ENCODE assay signal across 1 cellular context in genomic region chr17:63476857-63477470, GRCh38.
TF ChIP-seq lines count a peak whose summit lies in the region.

ACE (plus strand) TSS chr17:63477061; CDS start chr17:63477095, 34 bp downstream.

TF ChIP-seq in HepG2, 621 proteins besides CTCF, POLR2A, EP300 and RAD21 (continued from another document and continues in another):
- TF ChIP-seq, protein P1, sequence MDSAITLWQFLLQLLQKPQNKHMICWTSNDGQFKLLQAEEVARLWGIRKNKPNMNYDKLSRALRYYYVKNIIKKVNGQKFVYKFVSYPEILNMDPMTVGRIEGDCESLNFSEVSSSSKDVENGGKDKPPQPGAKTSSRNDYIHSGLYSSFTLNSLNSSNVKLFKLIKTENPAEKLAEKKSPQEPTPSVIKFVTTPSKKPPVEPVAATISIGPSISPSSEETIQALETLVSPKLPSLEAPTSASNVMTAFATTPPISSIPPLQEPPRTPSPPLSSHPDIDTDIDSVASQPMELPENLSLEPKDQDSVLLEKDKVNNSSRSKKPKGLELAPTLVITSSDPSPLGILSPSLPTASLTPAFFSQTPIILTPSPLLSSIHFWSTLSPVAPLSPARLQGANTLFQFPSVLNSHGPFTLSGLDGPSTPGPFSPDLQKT (CRISPR knock-in tag; IDR thresholded peaks at IDR 0.05; ENCODE audit: borderline replicate concordance), result no peak
- TF ChIP-seq TERF1 (CRISPR knock-in tag; IDR thresholded peaks at IDR 0.05) (no peak), ZXDC (CRISPR knock-in tag; IDR thresholded peaks at IDR 0.05) (no peak), NFIC (IDR thresholded peaks at IDR 0.05; ENCODE audit: low read length) (no peak), FOSL1 (CRISPR knock-in tag; IDR thresholded peaks at IDR 0.05; ENCODE audit: borderline replicate concordance) (no peak), PRPF4 (IDR thresholded peaks at IDR 0.05; ENCODE audit: low read depth, low read length, poor library complexity, severe bottlenecking) (no peak), NFE2L1 (CRISPR knock-in tag; IDR thresholded peaks at IDR 0.05; ENCODE audit: borderline replicate concordance) (no peak), ZNF446 (CRISPR knock-in tag; IDR thresholded peaks at IDR 0.05) (0 out of 2 replicates have a peak, but pooled peaks have one; percentile 38), SAFB2 (CRISPR knock-in tag; IDR thresholded peaks at IDR 0.05; ENCODE audit: borderline replicate concordance, low read depth) (0 out of 2 replicates have a peak, but pooled peaks have one; percentile 52), NFYC (CRISPR knock-in tag; IDR thresholded peaks at IDR 0.05) (no peak), ZNF850 (CRISPR knock-in tag; conservative IDR thresholded peaks at IDR 0.05) (no peak), NFATC3 (CRISPR knock-in tag; IDR thresholded peaks at IDR 0.05) (no peak), ZNF557 (CRISPR knock-in tag; IDR thresholded peaks at IDR 0.05) (no peak), SALL1 (CRISPR knock-in tag; IDR thresholded peaks at IDR 0.05) (no peak; the same call in 1 of the 2 replicates), FOXA1 (IDR thresholded peaks at IDR 0.05) (no peak), FOXA1 (CRISPR knock-in tag; IDR thresholded peaks at IDR 0.05) (no peak), PLRG1 (conservative IDR thresholded peaks at IDR 0.05) (no peak), ZNF775 (CRISPR knock-in tag; IDR thresholded peaks at IDR 0.05; ENCODE audit: borderline replicate concordance) (no peak), SATB2 (CRISPR knock-in tag; IDR thresholded peaks at IDR 0.05) (no peak), MXI1 (IDR thresholded peaks at IDR 0.05; ENCODE audit: borderline replicate concordance, low read depth, low read length) (no peak), ZNF567 (CRISPR knock-in tag; IDR thresholded peaks at IDR 0.05; ENCODE audit: borderline replicate concordance) (no peak), ZNF598 (CRISPR knock-in tag; IDR thresholded peaks at IDR 0.05; ENCODE audit: borderline replicate concordance) (no peak), ETS1 (CRISPR knock-in tag; IDR thresholded peaks at IDR 0.05) (no peak), E2F2 (CRISPR knock-in tag; IDR thresholded peaks at IDR 0.05; ENCODE audit: borderline replicate concordance) (no peak), ZSCAN22 (CRISPR knock-in tag; IDR thresholded peaks at IDR 0.05) (no peak), ZNF570 (CRISPR knock-in tag; IDR thresholded peaks at IDR 0.05; ENCODE audit: borderline replicate concordance) (no peak), ZNF563 (CRISPR knock-in tag; IDR thresholded peaks at IDR 0.05) (peak; percentile 64; the same call in 1 of the 2 replicates), ZNF777 (CRISPR knock-in tag; IDR thresholded peaks at IDR 0.05) (no peak), HOXA3 (CRISPR knock-in tag; IDR thresholded peaks at IDR 0.05) (peak; percentile 29; the same call in 1 of the 2 replicates), ZNF318 (CRISPR knock-in tag; IDR thresholded peaks at IDR 0.05) (no peak), THRA (CRISPR knock-in tag; IDR thresholded peaks at IDR 0.05; ENCODE audit: borderline replicate concordance) (no peak), ZNF367 (CRISPR knock-in tag; IDR thresholded peaks at IDR 0.05; ENCODE audit: borderline replicate concordance) (no peak), SIN3B (IDR thresholded peaks at IDR 0.05; ENCODE audit: low read length) (no peak), ZNF337 (CRISPR knock-in tag; IDR thresholded peaks at IDR 0.05; ENCODE audit: borderline replicate concordance, low read depth) (no peak), NR2F1 (CRISPR knock-in tag; IDR thresholded peaks at IDR 0.05) (no peak), GATA4 (IDR thresholded peaks at IDR 0.05; ENCODE audit: borderline replicate concordance, low read depth) (no peak), MAF1 (CRISPR knock-in tag; IDR thresholded peaks at IDR 0.05; ENCODE audit: borderline replicate concordance) (no peak), HIVEP1 (CRISPR knock-in tag; IDR thresholded peaks at IDR 0.05) (no peak), KLF12 (CRISPR knock-in tag; IDR thresholded peaks at IDR 0.05; ENCODE audit: borderline replicate concordance) (no peak), RFX3 (CRISPR knock-in tag; IDR thresholded peaks at IDR 0.05) (no peak), SIN3A (IDR thresholded peaks at IDR 0.05; ENCODE audit: borderline replicate concordance, low read depth, low read length) (no peak), MXD4 (CRISPR knock-in tag; IDR thresholded peaks at IDR 0.05) (no peak), CHD2 (IDR thresholded peaks at IDR 0.05; ENCODE audit: low read depth, low read length) (no peak), RELA (CRISPR knock-in tag; IDR thresholded peaks at IDR 0.05) (no peak), SPEN (CRISPR knock-in tag; IDR thresholded peaks at IDR 0.05; ENCODE audit: low read depth) (0 out of 2 replicates have a peak, but pooled peaks have one; percentile 3), SRY (CRISPR knock-in tag; IDR thresholded peaks at IDR 0.05) (no peak), DNMT3B (CRISPR knock-in tag; conservative IDR thresholded peaks at IDR 0.05) (no peak), MAFK (conservative IDR thresholded peaks at IDR 0.05 in 1 of 2, IDR thresholded peaks at IDR 0.05 in 1 of 2; ENCODE audit: low read length in 2 of 2) (0 out of 4 replicates have a peak, but pooled peaks of 1 of the 2 experiments have one; percentile 6)
- TF ChIP-seq, protein P2, sequence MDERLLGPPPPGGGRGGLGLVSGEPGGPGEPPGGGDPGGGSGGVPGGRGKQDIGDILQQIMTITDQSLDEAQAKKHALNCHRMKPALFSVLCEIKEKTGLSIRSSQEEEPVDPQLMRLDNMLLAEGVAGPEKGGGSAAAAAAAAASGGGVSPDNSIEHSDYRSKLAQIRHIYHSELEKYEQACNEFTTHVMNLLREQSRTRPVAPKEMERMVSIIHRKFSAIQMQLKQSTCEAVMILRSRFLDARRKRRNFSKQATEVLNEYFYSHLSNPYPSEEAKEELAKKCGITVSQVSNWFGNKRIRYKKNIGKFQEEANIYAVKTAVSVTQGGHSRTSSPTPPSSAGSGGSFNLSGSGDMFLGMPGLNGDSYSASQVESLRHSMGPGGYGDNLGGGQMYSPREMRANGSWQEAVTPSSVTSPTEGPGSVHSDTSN (CRISPR knock-in tag; IDR thresholded peaks at IDR 0.05), result no peak
- TF ChIP-seq, protein P3, sequence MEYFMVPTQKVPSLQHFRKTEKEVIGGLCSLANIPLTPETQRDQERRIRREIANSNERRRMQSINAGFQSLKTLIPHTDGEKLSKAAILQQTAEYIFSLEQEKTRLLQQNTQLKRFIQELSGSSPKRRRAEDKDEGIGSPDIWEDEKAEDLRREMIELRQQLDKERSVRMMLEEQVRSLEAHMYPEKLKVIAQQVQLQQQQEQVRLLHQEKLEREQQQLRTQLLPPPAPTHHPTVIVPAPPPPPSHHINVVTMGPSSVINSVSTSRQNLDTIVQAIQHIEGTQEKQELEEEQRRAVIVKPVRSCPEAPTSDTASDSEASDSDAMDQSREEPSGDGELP (IDR thresholded peaks at IDR 0.05; ENCODE audit: borderline replicate concordance, low read depth), result peak; percentile 59; the same call in 1 of the 2 replicates
